Comparison of ENCODE assay signal across 8 cellular contexts in the genomic region with DNA sequence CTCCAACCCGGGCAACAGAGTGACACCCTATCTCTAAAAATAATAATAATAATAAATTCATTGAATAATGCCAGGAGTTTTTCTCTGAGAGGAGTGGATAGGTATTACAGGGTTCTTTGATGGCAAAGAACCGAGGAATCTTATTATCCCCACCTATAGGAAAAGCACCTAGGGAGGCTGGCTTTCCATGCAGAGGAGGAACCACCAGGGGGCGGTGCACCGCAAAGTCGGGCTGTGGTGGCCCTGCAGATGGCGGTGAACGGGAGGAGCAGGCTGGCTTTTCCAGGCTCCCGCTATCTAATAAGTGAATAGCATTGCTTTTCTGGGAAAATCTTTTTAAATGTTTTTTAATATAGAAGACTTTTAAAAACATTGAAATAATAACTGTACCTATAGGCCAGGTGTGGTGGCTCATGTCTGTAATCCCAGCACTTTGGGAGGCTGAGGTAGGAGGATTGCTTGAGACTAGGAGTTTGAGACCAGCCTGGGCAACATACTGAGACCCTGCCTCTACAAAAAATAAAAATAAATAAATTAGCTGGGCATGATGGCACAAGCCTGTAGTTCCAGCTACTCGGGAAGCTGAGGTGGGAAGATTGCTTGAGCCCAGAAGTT.
DNase-seq lines count a peak whose midpoint lies in the region; ATAC-seq and TF ChIP-seq lines count a peak whose summit lies in the region.

No MANE protein-coding gene starts in this region.

- H3K27me3 ChIP-seq in PC-9 (ENCODE audit: insufficient read depth, low read depth), result no peaks in the 10 kb centered on the region

- H3K4me1 ChIP-seq in PC-9 (replicated peaks; ENCODE audit: insufficient read depth), result peaks cover 1% of the 10 kb centered on the region; the same call in 1 of the 2 replicates

- H3K9me3 ChIP-seq in PC-9 (ENCODE audit: insufficient read depth, low read depth), result no peaks in the 10 kb centered on the region

- ATAC-seq in HG02571 (IDR thresholded peaks at IDR 0.05; ENCODE audit: unreplicated experiment) (peak; percentile 65), GM19452 (IDR thresholded peaks at IDR 0.05; ENCODE audit: unreplicated experiment) (no peak)

- no TSS peak for BruUV-seq in PC-9 (replicated peaks; lab: Mats Ljungman, UMichigan)

- peaks cover 5% of the 10 kb centered on the region; the same call in 1 of the 2 replicates for H3F3A ChIP-seq in PC-9 (ENCODE audit: insufficient read depth, low read depth)

- POLR2A ChIA-PET in PC-9 (lab: Charles Lee; ENCODE audit: unreplicated experiment), result no interaction called here

- peak; percentile 9 for DNase-seq in NCI-H345 (lab: John Stamatoyannopoulos, UW)
- no peak for DNase-seq in NCI-H345 treated with DMSO at 0.1 percent for 48 hours (lab: John Stamatoyannopoulos, UW; ENCODE audit: unreplicated experiment)
- no peak for DNase-seq in PC-9
- peak; percentile 15 for DNase-seq in dermis blood vessel endothelial cell
- no peak for DNase-seq in osteocyte (ENCODE audit: extremely low spot score, unreplicated experiment)
- no peak for DNase-seq in central memory CD4-positive, alpha-beta T cell

- no peak overlapping the region for H3K4me3 Mint-ChIP-seq in osteocyte (ENCODE audit: unreplicated experiment)

- no peaks in the 10 kb centered on the region for H3K36me3 Mint-ChIP-seq in osteocyte (ENCODE audit: unreplicated experiment)

- no peaks in the 10 kb centered on the region for H3K9me2 ChIP-seq in PC-9 (ENCODE audit: insufficient read depth)

- H3K9me3 Mint-ChIP-seq in osteocyte (ENCODE audit: unreplicated experiment), result no peaks in the 10 kb centered on the region

- H2AFZ ChIP-seq in PC-9, result no peak overlapping the region

- no peak overlapping the region for H3K27ac Mint-ChIP-seq in osteocyte (ENCODE audit: unreplicated experiment)

- no peak overlapping the region for H3K4me3 ChIP-seq in PC-9

- TF ChIP-seq CTCF in PC-9 (conservative IDR thresholded peaks at IDR 0.05) (peak; percentile 41), osteocyte (IDR thresholded peaks at IDR 0.05) (peak; percentile 53)

- no peak overlapping the region for H3K4me2 ChIP-seq in PC-9

- intact Hi-C loops in PC-9 (cut with micrococcal nuclease; ENCODE audit: unreplicated experiment), result no loop called here

- no peaks in the 10 kb centered on the region for H3K27me3 Mint-ChIP-seq in osteocyte (ENCODE audit: unreplicated experiment)

- H4K20me1 ChIP-seq in PC-9 (ENCODE audit: insufficient read depth), result no peaks in the 10 kb centered on the region

- no peak overlapping the region for H3K27ac ChIP-seq in PC-9

- peaks cover 1% of the 10 kb centered on the region for H3K4me1 Mint-ChIP-seq in osteocyte (ENCODE audit: unreplicated experiment)

- no peaks in the 10 kb centered on the region for H3K36me3 ChIP-seq in PC-9 (ENCODE audit: low read depth)

- H3K79me2 ChIP-seq in PC-9 (ENCODE audit: low read depth), result no peaks in the 10 kb centered on the region

- CTCF ChIA-PET in PC-9 (lab: Charles Lee), result interaction anchor here (0.5 to 0.7 kb wide), 2 partner anchors 32 to 1451 kb away, joined by 3 to 5 read pairs; no protein-coding TSS in a partner anchor

Comparison
In these comparisons a context has a peak if more than half of its experiments do, and no peak if none do; other contexts are left out.
1. DNase-seq: peak in NCI-H345 (single experiment) and dermis blood vessel endothelial cell (single experiment); none in NCI-H345 treated with DMSO at 0.1 percent for 48 hours (single experiment), PC-9 (0 of 2), osteocyte (single experiment) and central memory CD4-positive, alpha-beta T cell (single experiment).